Comparison of ENCODE assay signal across 1 cellular context in the genomic region with DNA sequence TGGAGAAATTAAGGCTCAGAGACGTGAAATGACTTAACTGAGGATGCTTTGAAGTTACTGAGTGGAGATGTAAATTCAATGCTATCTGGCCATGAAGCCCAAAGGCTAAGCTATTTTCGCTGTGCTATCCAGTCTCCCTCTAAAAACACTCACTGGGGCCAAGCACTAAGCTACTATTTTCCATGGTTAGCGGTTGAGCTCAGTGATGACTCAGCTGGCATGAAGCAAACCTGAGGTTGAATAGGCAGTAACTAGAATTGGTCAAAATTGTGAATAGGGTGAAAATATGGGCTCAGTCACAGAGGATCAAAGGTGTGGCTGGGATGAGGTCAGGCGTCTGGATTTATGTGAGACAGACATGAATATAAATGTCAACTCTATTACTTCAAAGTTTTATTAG.
TF ChIP-seq lines count a peak whose summit lies in the region.

No MANE protein-coding gene starts in this region.

TF ChIP-seq in GM23338, 12 proteins besides CTCF, POLR2A, EP300 and RAD21 (continued from another document):
- TF ChIP-seq, protein P1, sequence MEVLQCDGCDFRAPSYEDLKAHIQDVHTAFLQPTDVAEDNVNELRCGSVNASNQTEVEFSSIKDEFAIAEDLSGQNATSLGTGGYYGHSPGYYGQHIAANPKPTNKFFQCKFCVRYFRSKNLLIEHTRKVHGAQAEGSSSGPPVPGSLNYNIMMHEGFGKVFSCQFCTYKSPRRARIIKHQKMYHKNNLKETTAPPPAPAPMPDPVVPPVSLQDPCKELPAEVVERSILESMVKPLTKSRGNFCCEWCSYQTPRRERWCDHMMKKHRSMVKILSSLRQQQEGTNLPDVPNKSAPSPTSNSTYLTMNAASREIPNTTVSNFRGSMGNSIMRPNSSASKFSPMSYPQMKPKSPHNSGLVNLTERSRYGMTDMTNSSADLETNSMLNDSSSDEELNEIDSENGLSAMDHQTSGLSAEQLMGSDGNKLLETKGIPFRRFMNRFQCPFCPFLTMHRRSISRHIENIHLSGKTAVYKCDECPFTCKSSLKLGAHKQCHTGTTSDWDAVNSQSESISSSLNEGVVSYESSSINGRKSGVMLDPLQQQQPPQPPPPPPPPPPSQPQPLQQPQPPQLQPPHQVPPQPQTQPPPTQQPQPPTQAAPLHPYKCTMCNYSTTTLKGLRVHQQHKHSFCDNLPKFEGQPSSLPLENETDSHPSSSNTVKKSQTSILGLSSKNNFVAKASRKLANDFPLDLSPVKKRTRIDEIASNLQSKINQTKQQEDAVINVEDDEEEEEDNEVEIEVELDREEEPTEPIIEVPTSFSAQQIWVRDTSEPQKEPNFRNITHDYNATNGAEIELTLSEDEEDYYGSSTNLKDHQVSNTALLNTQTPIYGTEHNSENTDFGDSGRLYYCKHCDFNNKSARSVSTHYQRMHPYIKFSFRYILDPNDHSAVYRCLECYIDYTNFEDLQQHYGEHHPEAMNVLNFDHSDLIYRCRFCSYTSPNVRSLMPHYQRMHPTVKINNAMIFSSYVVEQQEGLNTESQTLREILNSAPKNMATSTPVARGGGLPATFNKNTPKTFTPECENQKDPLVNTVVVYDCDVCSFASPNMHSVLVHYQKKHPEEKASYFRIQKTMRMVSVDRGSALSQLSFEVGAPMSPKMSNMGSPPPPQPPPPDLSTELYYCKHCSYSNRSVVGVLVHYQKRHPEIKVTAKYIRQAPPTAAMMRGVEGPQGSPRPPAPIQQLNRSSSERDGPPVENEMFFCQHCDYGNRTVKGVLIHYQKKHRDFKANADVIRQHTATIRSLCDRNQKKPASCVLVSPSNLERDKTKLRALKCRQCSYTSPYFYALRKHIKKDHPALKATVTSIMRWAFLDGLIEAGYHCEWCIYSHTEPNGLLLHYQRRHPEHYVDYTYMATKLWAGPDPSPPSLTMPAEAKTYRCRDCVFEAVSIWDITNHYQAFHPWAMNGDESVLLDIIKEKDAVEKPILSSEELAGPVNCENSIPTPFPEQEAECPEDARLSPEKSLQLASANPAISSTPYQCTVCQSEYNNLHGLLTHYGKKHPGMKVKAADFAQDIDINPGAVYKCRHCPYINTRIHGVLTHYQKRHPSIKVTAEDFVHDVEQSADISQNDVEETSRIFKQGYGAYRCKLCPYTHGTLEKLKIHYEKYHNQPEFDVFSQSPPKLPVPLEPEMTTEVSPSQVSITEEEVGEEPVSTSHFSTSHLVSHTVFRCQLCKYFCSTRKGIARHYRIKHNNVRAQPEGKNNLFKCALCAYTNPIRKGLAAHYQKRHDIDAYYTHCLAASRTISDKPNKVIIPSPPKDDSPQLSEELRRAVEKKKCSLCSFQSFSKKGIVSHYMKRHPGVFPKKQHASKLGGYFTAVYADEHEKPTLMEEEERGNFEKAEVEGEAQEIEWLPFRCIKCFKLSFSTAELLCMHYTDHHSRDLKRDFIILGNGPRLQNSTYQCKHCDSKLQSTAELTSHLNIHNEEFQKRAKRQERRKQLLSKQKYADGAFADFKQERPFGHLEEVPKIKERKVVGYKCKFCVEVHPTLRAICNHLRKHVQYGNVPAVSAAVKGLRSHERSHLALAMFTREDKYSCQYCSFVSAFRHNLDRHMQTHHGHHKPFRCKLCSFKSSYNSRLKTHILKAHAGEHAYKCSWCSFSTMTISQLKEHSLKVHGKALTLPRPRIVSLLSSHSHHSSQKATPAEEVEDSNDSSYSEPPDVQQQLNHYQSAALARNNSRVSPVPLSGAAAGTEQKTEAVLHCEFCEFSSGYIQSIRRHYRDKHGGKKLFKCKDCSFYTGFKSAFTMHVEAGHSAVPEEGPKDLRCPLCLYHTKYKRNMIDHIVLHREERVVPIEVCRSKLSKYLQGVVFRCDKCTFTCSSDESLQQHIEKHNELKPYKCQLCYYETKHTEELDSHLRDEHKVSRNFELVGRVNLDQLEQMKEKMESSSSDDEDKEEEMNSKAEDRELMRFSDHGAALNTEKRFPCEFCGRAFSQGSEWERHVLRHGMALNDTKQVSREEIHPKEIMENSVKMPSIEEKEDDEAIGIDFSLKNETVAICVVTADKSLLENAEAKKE (CRISPR knock-in tag; IDR thresholded peaks at IDR 0.05) = no peak
- TF ChIP-seq STAT1 (IDR thresholded peaks at IDR 0.05; ENCODE audit: unreplicated experiment) (no peak), NANOG (IDR thresholded peaks at IDR 0.05; ENCODE audit: borderline replicate concordance) (no peak), JUNB (IDR thresholded peaks at IDR 0.05; ENCODE audit: unreplicated experiment) (no peak), ZNF331 (CRISPR knock-in tag; IDR thresholded peaks at IDR 0.05; ENCODE audit: low read depth) (no peak)
- TF ChIP-seq, protein P2, sequence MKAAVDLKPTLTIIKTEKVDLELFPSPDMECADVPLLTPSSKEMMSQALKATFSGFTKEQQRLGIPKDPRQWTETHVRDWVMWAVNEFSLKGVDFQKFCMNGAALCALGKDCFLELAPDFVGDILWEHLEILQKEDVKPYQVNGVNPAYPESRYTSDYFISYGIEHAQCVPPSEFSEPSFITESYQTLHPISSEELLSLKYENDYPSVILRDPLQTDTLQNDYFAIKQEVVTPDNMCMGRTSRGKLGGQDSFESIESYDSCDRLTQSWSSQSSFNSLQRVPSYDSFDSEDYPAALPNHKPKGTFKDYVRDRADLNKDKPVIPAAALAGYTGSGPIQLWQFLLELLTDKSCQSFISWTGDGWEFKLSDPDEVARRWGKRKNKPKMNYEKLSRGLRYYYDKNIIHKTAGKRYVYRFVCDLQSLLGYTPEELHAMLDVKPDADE (IDR thresholded peaks at IDR 0.05) = no peak
- TF ChIP-seq, protein P3, sequence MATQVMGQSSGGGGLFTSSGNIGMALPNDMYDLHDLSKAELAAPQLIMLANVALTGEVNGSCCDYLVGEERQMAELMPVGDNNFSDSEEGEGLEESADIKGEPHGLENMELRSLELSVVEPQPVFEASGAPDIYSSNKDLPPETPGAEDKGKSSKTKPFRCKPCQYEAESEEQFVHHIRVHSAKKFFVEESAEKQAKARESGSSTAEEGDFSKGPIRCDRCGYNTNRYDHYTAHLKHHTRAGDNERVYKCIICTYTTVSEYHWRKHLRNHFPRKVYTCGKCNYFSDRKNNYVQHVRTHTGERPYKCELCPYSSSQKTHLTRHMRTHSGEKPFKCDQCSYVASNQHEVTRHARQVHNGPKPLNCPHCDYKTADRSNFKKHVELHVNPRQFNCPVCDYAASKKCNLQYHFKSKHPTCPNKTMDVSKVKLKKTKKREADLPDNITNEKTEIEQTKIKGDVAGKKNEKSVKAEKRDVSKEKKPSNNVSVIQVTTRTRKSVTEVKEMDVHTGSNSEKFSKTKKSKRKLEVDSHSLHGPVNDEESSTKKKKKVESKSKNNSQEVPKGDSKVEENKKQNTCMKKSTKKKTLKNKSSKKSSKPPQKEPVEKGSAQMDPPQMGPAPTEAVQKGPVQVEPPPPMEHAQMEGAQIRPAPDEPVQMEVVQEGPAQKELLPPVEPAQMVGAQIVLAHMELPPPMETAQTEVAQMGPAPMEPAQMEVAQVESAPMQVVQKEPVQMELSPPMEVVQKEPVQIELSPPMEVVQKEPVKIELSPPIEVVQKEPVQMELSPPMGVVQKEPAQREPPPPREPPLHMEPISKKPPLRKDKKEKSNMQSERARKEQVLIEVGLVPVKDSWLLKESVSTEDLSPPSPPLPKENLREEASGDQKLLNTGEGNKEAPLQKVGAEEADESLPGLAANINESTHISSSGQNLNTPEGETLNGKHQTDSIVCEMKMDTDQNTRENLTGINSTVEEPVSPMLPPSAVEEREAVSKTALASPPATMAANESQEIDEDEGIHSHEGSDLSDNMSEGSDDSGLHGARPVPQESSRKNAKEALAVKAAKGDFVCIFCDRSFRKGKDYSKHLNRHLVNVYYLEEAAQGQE (IDR thresholded peaks at IDR 0.05; ENCODE audit: unreplicated experiment) = no peak
